ENCODE assay signal across 1 cellular context in the genomic region with DNA sequence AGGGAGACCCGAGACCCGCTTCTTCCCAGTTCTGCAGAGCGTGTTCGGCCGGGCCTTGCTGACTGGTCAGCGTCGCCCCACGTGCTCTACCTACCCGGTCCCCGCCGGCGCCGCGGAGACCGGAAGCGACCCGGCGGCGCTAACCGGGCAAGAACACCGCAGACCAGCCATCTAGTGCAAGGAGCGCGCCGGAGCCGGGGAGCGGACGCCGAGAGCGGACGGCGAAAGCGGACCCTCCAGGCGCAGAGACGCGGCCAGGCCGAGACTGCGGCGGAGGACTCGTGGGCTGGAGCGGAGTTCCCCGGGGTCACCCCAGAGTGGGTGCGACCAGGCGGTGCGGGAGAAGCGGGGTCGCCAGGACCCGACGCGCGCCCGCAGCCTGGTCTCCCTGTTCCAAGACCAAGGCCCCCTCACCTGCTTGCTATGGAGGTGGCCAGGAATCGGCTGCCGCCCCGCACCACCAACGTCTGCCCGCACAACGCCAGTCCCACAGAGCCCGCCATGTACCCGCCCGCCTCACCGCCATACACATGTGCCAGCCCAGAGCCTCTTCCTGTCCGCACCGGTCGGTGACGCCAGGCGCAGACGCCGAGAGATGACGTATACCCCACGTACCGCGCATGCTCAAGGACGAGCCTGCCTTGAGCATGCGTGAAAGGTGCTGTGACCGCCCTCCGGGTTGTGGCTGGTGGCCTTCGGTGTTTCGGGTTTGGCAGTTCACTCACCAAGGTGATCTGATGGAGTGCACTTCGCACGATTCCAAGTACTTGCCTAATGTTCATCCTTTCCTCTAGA.
TF ChIP-seq lines count a peak whose summit lies in the region.

A gene with protein sequence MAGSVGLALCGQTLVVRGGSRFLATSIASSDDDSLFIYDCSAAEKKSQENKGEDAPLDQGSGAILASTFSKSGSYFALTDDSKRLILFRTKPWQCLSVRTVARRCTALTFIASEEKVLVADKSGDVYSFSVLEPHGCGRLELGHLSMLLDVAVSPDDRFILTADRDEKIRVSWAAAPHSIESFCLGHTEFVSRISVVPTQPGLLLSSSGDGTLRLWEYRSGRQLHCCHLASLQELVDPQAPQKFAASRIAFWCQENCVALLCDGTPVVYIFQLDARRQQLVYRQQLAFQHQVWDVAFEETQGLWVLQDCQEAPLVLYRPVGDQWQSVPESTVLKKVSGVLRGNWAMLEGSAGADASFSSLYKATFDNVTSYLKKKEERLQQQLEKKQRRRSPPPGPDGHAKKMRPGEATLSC (minus strand): TSS at position 547 of the 795 bp plus-strand sequence. CDS start 44 bp downstream, at position 503.

TF ChIP-seq in HepG2, 621 proteins besides CTCF, POLR2A, EP300 and RAD21 (continued from another document and continues in another):
- TF ChIP-seq NFKB2 (CRISPR knock-in tag; IDR thresholded peaks at IDR 0.05; ENCODE audit: borderline replicate concordance) = peak; percentile 50; the same call in 1 of the 2 replicates
- TF ChIP-seq PPARG (CRISPR knock-in tag; conservative IDR thresholded peaks at IDR 0.05) = no peak
- TF ChIP-seq PAX8 (CRISPR knock-in tag; IDR thresholded peaks at IDR 0.05; ENCODE audit: borderline replicate concordance) = no peak; the same call in 1 of the 2 replicates
- TF ChIP-seq, protein P1, sequence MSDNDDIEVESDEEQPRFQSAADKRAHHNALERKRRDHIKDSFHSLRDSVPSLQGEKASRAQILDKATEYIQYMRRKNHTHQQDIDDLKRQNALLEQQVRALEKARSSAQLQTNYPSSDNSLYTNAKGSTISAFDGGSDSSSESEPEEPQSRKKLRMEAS (IDR thresholded peaks at IDR 0.05) = peak; percentile 99
- TF ChIP-seq FOXK2 (IDR thresholded peaks at IDR 0.05) = peak; percentile 73
- TF ChIP-seq, protein P2, sequence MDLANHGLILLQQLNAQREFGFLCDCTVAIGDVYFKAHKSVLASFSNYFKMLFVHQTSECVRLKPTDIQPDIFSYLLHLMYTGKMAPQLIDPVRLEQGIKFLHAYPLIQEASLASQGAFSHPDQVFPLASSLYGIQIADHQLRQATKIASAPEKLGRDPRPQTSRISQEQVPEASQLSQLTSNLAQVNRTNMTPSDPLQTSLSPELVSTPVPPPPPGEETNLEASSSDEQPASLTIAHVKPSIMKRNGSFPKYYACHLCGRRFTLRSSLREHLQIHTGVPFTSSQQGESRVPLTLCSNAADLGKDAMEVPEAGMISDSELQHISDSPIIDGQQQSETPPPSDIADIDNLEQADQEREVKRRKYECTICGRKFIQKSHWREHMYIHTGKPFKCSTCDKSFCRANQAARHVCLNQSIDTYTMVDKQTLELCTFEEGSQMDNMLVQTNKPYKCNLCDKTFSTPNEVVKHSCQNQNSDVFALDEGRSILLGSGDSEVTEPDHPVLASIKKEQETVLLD (CRISPR knock-in tag; IDR thresholded peaks at IDR 0.05; ENCODE audit: low read depth) = peak; percentile 84
- TF ChIP-seq NFKBIZ (CRISPR knock-in tag; IDR thresholded peaks at IDR 0.05) = no peak
- TF ChIP-seq, protein P3, sequence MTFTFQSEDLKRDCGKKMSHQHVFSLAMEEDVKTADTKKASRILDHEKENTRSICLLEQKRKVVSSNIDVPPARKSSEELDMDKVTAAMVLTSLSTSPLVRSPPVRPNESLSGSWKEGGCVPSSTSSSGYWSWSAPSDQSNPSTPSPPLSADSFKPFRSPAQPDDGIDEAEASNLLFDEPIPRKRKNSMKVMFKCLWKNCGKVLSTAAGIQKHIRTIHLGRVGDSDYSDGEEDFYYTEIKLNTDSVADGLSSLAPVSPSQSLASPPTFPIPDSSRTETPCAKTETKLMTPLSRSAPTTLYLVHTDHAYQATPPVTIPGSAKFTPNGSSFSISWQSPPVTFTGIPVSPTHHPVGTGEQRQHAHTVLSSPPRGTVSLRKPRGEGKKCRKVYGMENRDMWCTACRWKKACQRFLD (CRISPR knock-in tag; IDR thresholded peaks at IDR 0.05; ENCODE audit: borderline replicate concordance) = peak; percentile 89; the same call in 1 of the 2 replicates
- TF ChIP-seq REXO4 (CRISPR knock-in tag; IDR thresholded peaks at IDR 0.05; ENCODE audit: borderline replicate concordance) = 0 out of 2 replicates have a peak, but pooled peaks have one; percentile 23
- TF ChIP-seq ZNF703 (CRISPR knock-in tag; IDR thresholded peaks at IDR 0.05; ENCODE audit: borderline replicate concordance) = 0 out of 2 replicates have a peak, but pooled peaks have one; percentile 12
- no peak for TF ChIP-seq HMG20B (CRISPR knock-in tag; conservative IDR thresholded peaks at IDR 0.05)
- TF ChIP-seq ZNF616 (CRISPR knock-in tag; IDR thresholded peaks at IDR 0.05; ENCODE audit: low read depth) = peak; percentile 40; the same call in 1 of the 2 replicates
- TF ChIP-seq ZNF550 (CRISPR knock-in tag; IDR thresholded peaks at IDR 0.05; ENCODE audit: borderline replicate concordance) = 0 out of 2 replicates have a peak, but pooled peaks have one; percentile 26
- no peak for TF ChIP-seq ZNF20 (CRISPR knock-in tag; IDR thresholded peaks at IDR 0.05)
- TF ChIP-seq PHF21A (CRISPR knock-in tag; IDR thresholded peaks at IDR 0.05) = no peak
- peak; percentile 85; the same call in 1 of the 2 replicates for TF ChIP-seq ZNF788 (CRISPR knock-in tag; IDR thresholded peaks at IDR 0.05; ENCODE audit: borderline replicate concordance)
- TF ChIP-seq, protein P4, sequence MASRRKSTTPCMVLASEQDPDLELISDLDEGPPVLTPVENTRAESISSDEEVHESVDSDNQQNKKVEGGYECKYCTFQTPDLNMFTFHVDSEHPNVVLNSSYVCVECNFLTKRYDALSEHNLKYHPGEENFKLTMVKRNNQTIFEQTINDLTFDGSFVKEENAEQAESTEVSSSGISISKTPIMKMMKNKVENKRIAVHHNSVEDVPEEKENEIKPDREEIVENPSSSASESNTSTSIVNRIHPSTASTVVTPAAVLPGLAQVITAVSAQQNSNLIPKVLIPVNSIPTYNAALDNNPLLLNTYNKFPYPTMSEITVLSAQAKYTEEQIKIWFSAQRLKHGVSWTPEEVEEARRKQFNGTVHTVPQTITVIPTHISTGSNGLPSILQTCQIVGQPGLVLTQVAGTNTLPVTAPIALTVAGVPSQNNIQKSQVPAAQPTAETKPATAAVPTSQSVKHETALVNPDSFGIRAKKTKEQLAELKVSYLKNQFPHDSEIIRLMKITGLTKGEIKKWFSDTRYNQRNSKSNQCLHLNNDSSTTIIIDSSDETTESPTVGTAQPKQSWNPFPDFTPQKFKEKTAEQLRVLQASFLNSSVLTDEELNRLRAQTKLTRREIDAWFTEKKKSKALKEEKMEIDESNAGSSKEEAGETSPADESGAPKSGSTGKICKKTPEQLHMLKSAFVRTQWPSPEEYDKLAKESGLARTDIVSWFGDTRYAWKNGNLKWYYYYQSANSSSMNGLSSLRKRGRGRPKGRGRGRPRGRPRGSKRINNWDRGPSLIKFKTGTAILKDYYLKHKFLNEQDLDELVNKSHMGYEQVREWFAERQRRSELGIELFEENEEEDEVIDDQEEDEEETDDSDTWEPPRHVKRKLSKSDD (CRISPR knock-in tag; IDR thresholded peaks at IDR 0.05; ENCODE audit: low read depth) = 0 out of 2 replicates have a peak, but pooled peaks have one; percentile 51
- TF ChIP-seq, protein P5, sequence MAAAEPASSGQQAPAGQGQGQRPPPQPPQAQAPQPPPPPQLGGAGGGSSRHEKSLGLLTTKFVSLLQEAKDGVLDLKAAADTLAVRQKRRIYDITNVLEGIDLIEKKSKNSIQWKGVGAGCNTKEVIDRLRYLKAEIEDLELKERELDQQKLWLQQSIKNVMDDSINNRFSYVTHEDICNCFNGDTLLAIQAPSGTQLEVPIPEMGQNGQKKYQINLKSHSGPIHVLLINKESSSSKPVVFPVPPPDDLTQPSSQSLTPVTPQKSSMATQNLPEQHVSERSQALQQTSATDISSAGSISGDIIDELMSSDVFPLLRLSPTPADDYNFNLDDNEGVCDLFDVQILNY (CRISPR knock-in tag; conservative IDR thresholded peaks at IDR 0.05) = no peak
- TF ChIP-seq NR2F1 (CRISPR knock-in tag; IDR thresholded peaks at IDR 0.05) = peak in 1 of 2 experiments; percentile 24; a peak in 1 of 4 replicates
- peak; percentile 36; the same call in 1 of the 2 replicates for TF ChIP-seq KLF6 (CRISPR knock-in tag; IDR thresholded peaks at IDR 0.05)
- 0 out of 2 replicates have a peak, but pooled peaks have one; percentile 18 for TF ChIP-seq KDM3A (CRISPR knock-in tag; IDR thresholded peaks at IDR 0.05; ENCODE audit: low read depth)
- TF ChIP-seq KLF12 (CRISPR knock-in tag; IDR thresholded peaks at IDR 0.05; ENCODE audit: borderline replicate concordance) = no peak; the same call in 1 of the 2 replicates
- TF ChIP-seq ZNF256 (CRISPR knock-in tag; conservative IDR thresholded peaks at IDR 0.05) = no peak; the same call in none of the 2 replicates
- TF ChIP-seq RBM22 (optimal IDR thresholded peaks at IDR 0.05; ENCODE audit: low read length) = no peak
- TF ChIP-seq, protein P6, sequence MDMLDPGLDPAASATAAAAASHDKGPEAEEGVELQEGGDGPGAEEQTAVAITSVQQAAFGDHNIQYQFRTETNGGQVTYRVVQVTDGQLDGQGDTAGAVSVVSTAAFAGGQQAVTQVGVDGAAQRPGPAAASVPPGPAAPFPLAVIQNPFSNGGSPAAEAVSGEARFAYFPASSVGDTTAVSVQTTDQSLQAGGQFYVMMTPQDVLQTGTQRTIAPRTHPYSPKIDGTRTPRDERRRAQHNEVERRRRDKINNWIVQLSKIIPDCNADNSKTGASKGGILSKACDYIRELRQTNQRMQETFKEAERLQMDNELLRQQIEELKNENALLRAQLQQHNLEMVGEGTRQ (IDR thresholded peaks at IDR 0.05; ENCODE audit: low read depth, low read length) = peak; percentile 89
- TF ChIP-seq, protein P6 (CRISPR knock-in tag; IDR thresholded peaks at IDR 0.05; ENCODE audit: borderline replicate concordance) = peak; percentile 95; the same call in 1 of the 2 replicates
- TF ChIP-seq, protein P7, sequence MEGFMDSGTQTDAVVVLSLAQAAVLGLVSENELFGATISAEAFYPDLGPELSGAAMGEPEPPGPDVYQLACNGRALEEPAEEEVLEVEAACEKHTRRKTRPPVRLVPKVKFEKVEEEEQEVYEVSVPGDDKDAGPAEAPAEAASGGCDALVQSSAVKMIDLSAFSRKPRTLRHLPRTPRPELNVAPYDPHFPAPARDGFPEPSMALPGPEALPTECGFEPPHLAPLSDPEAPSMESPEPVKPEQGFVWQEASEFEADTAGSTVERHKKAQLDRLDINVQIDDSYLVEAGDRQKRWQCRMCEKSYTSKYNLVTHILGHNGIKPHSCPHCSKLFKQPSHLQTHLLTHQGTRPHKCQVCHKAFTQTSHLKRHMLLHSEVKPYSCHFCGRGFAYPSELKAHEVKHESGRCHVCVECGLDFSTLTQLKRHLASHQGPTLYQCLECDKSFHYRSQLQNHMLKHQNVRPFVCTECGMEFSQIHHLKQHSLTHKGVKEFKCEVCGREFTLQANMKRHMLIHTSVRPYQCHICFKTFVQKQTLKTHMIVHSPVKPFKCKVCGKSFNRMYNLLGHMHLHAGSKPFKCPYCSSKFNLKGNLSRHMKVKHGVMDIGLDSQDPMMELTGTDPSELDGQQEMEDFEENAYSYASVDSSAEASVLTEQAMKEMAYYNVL (CRISPR knock-in tag; IDR thresholded peaks at IDR 0.05; ENCODE audit: borderline replicate concordance) = no peak
- peak; percentile 93 for TF ChIP-seq GABPB1 (CRISPR knock-in tag; IDR thresholded peaks at IDR 0.05)
- TF ChIP-seq, protein P8, sequence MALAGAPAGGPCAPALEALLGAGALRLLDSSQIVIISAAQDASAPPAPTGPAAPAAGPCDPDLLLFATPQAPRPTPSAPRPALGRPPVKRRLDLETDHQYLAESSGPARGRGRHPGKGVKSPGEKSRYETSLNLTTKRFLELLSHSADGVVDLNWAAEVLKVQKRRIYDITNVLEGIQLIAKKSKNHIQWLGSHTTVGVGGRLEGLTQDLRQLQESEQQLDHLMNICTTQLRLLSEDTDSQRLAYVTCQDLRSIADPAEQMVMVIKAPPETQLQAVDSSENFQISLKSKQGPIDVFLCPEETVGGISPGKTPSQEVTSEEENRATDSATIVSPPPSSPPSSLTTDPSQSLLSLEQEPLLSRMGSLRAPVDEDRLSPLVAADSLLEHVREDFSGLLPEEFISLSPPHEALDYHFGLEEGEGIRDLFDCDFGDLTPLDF (CRISPR knock-in tag; IDR thresholded peaks at IDR 0.05) = peak; percentile 67; the same call in 1 of the 2 replicates
- TF ChIP-seq ARHGAP35 (CRISPR knock-in tag; IDR thresholded peaks at IDR 0.05; ENCODE audit: borderline replicate concordance) = peak; percentile 81; the same call in 1 of the 2 replicates
- TF ChIP-seq ZNF263 (CRISPR knock-in tag; IDR thresholded peaks at IDR 0.05) = 0 out of 2 replicates have a peak, but pooled peaks have one; percentile 43
- TF ChIP-seq SIN3B (IDR thresholded peaks at IDR 0.05; ENCODE audit: low read length) = peak; percentile 79; the same call in 1 of the 2 replicates
- peak; percentile 65; the same call in 1 of the 2 replicates for TF ChIP-seq ZNF264 (CRISPR knock-in tag; IDR thresholded peaks at IDR 0.05)
- 0 out of 2 replicates have a peak, but pooled peaks have one; percentile 18 for TF ChIP-seq DNMT3B (CRISPR knock-in tag; conservative IDR thresholded peaks at IDR 0.05)
- TF ChIP-seq, protein P9, sequence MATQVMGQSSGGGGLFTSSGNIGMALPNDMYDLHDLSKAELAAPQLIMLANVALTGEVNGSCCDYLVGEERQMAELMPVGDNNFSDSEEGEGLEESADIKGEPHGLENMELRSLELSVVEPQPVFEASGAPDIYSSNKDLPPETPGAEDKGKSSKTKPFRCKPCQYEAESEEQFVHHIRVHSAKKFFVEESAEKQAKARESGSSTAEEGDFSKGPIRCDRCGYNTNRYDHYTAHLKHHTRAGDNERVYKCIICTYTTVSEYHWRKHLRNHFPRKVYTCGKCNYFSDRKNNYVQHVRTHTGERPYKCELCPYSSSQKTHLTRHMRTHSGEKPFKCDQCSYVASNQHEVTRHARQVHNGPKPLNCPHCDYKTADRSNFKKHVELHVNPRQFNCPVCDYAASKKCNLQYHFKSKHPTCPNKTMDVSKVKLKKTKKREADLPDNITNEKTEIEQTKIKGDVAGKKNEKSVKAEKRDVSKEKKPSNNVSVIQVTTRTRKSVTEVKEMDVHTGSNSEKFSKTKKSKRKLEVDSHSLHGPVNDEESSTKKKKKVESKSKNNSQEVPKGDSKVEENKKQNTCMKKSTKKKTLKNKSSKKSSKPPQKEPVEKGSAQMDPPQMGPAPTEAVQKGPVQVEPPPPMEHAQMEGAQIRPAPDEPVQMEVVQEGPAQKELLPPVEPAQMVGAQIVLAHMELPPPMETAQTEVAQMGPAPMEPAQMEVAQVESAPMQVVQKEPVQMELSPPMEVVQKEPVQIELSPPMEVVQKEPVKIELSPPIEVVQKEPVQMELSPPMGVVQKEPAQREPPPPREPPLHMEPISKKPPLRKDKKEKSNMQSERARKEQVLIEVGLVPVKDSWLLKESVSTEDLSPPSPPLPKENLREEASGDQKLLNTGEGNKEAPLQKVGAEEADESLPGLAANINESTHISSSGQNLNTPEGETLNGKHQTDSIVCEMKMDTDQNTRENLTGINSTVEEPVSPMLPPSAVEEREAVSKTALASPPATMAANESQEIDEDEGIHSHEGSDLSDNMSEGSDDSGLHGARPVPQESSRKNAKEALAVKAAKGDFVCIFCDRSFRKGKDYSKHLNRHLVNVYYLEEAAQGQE (IDR thresholded peaks at IDR 0.05; ENCODE audit: borderline replicate concordance in 1 of 2, low read depth in 1 of 2, low read length in 2 of 2) = peak in 1 of 2 experiments; percentile 67; a peak in 1 of 4 replicates
